Comparison of ENCODE assay signal across 8 cellular contexts in genomic region chr19:7395360-7395781, GRCh38. TPM values are rescaled to one million over a fixed set of nuclear protein-coding genes. Genes with fewer than 3 reads are reported as not detected.
A peak's percentile ranks its signal among the peaks of the same experiment; 100 is the strongest.
DNase-seq lines count a peak whose midpoint lies in the region; ATAC-seq lines count a peak whose summit lies in the region.

No MANE protein-coding gene starts in this region.

- H3K4me3 Mint-ChIP-seq in immature natural killer cell, result peak overlapping the region; percentile 85 to 94 (median 90)
- peak overlapping the region; percentile 87 for H3K4me3 Mint-ChIP-seq in stimulated activated naive CD8-positive, alpha-beta T cell treated with anti-CD3 and anti-CD28 coated beads, Interleukin-15, Interleukin-2, amounts not matched to agents 100 ng/mL and 50 ng/mL, for 24 hours

- peak; percentile 30 for ATAC-seq in HG03439 (IDR thresholded peaks at IDR 0.05; ENCODE audit: unreplicated experiment)

- peak; percentile 47 for DNase-seq in DMS53 (lab: John Stamatoyannopoulos, UW)
- DNase-seq in DMS53 treated with DMSO at 0.1 percent for 48 hours (lab: John Stamatoyannopoulos, UW; ENCODE audit: unreplicated experiment), result no peak
- DNase-seq in immature natural killer cell, result no peak
- DNase-seq in central memory CD4-positive, alpha-beta T cell, result no peak
- DNase-seq in AML-193 (lab: John Stamatoyannopoulos, UW), result no peak

- no peaks in the 10 kb centered on the region for H3K9me3 Mint-ChIP-seq in immature natural killer cell
- H3K9me3 Mint-ChIP-seq in stimulated activated naive CD8-positive, alpha-beta T cell treated with anti-CD3 and anti-CD28 coated beads, Interleukin-15, Interleukin-2, amounts not matched to agents 100 ng/mL and 50 ng/mL, for 24 hours, result no peaks in the 10 kb centered on the region

- peak overlapping the region; percentile 62 for H3K27ac ChIP-seq in angular gyrus (ENCODE audit: low read depth, low read length)

- H3K27ac Mint-ChIP-seq in immature natural killer cell, result peak overlapping the region; percentile 64 to 90 (median 78)
- peak overlapping the region; percentile 71 for H3K27ac Mint-ChIP-seq in stimulated activated naive CD8-positive, alpha-beta T cell treated with anti-CD3 and anti-CD28 coated beads, Interleukin-15, Interleukin-2, amounts not matched to agents 100 ng/mL and 50 ng/mL, for 24 hours

- H3K36me3 Mint-ChIP-seq in immature natural killer cell, result peaks cover 0 to 3% (median 0%) of the 10 kb centered on the region in 3 donors
- H3K36me3 Mint-ChIP-seq in stimulated activated naive CD8-positive, alpha-beta T cell treated with anti-CD3 and anti-CD28 coated beads, Interleukin-15, Interleukin-2, amounts not matched to agents 100 ng/mL and 50 ng/mL, for 24 hours (ENCODE audit: low read depth), result peaks cover 7% of the 10 kb centered on the region

- peaks cover 38 to 47% of the 10 kb centered on the region in 2 donors for H3K4me1 Mint-ChIP-seq in immature natural killer cell
- H3K4me1 Mint-ChIP-seq in stimulated activated naive CD8-positive, alpha-beta T cell treated with anti-CD3 and anti-CD28 coated beads, Interleukin-15, Interleukin-2, amounts not matched to agents 100 ng/mL and 50 ng/mL, for 24 hours (ENCODE audit: low read depth), result peaks cover 55% of the 10 kb centered on the region

- peaks cover 0 to 15% (median 0%) of the 10 kb centered on the region in 3 donors for H3K27me3 Mint-ChIP-seq in immature natural killer cell (ENCODE audit: low read depth in 3 of 3)
- H3K27me3 Mint-ChIP-seq in stimulated activated naive CD8-positive, alpha-beta T cell treated with anti-CD3 and anti-CD28 coated beads, Interleukin-15, Interleukin-2, amounts not matched to agents 100 ng/mL and 50 ng/mL, for 24 hours, result no peaks in the 10 kb centered on the region

RNA-seq across cellular contexts. Expression of gene ARHGEF18, which starts 46.6 kb away (rescaled TPM):
- polyA plus RNA-seq in immature natural killer cell, result 1 to 10 TPM in 2 of 3 donors, under 1 TPM in 1; 0.86 to 7.8 (median 1.2) TPM
